Comparison of ENCODE assay signal across 7 cellular contexts in the genomic region with DNA sequence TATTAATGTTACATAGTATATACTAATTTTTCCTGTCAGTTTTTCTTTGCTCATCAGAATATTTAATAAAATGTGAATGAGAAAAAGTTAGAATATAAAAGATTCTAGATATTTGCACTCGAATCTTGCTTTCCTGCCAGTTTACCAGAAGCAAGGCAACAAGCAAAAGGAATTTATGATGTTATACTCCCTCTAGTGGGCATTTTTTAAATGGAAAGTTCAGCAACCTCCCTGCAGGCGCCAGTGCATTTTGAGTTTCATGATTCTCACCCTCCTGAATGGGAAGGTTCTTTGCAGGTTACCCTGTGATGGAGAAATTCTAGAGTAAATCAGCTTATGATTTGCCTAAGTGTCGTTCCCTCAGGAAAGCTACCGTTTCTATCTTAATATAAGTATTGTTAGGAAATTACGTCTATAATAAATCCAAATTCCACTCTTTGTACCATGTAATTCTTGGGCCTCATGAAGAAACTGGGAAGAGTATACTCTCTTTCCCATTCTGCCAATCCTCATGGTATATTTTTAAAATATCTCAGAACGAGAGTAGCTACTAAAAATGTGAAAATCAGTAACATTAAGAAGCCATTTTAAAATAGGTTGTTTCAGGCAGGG.
DNase-seq lines count a peak whose midpoint lies in the region; ATAC-seq and TF ChIP-seq lines count a peak whose summit lies in the region.

No MANE protein-coding gene starts in this region.

- H3K9me3 Mint-ChIP-seq in chondrocyte (ENCODE audit: low read depth): no peaks in the 10 kb centered on the region

- H3K27ac Mint-ChIP-seq in chondrocyte (ENCODE audit: unreplicated experiment): no peak overlapping the region

- intact Hi-C loops in lower lobe of right lung (cut with DNase I): loop anchor here (10.0 kb wide), 1 partner anchor 493 kb away; no protein-coding TSS in a partner anchor

- TF ChIP-seq CTCF in GM10266 (IDR thresholded peaks at IDR 0.05; ENCODE audit: control insufficient read depth, insufficient read depth, low read depth, missing control alignments) (peak; percentile 68), chondrocyte (IDR thresholded peaks at IDR 0.05) (peak; percentile 95), lower lobe of right lung (IDR thresholded peaks at IDR 0.05) (peak; percentile 78)

- no peak overlapping the region for H3K9ac ChIP-seq in NT2/D1 (ENCODE audit: insufficient read length, low read depth)

- H3K4me1 ChIP-seq in NT2/D1 (ENCODE audit: insufficient read depth, insufficient read length): no peaks in the 10 kb centered on the region
- H3K4me1 ChIP-seq in lower lobe of right lung: peaks cover 11% of the 10 kb centered on the region

- H3K9me3 ChIP-seq in NT2/D1 (ENCODE audit: insufficient read depth, low read length): no peaks in the 10 kb centered on the region
- no peaks in the 10 kb centered on the region for H3K9me3 ChIP-seq in lower lobe of right lung

- H3K4me3 Mint-ChIP-seq in chondrocyte (ENCODE audit: unreplicated experiment): no peak overlapping the region

- peaks cover 12% of the 10 kb centered on the region for H3K4me1 Mint-ChIP-seq in chondrocyte (ENCODE audit: low read depth)

- no peaks in the 10 kb centered on the region for H3K27me3 Mint-ChIP-seq in chondrocyte (ENCODE audit: low read depth)

- peak; percentile 23 for DNase-seq in GM10266 (ENCODE audit: extremely low spot score)
- peak; percentile 71 for DNase-seq in Jurkat, Clone E6-1 (ENCODE audit: low read depth, low spot score)
- peak; percentile 46 for DNase-seq in NT2/D1 (ENCODE audit: low read depth, low spot score)
- no peak for DNase-seq in chondrocyte (ENCODE audit: low spot score)
- DNase-seq in lower lobe of right lung: no peak
- no peak for DNase-seq in H7

- H3K36me3 ChIP-seq in NT2/D1 (ENCODE audit: insufficient read depth, insufficient read length, low read length): no peaks in the 10 kb centered on the region
- no peaks in the 10 kb centered on the region for H3K36me3 ChIP-seq in lower lobe of right lung
- H3K36me3 ChIP-seq in H7 (replicated peaks; ENCODE audit: control insufficient read depth, insufficient read depth, low read length): no peaks in the 10 kb centered on the region

- H3K4me3 ChIP-seq in Jurkat, Clone E6-1 (ENCODE audit: low read length): no peak overlapping the region
- H3K4me3 ChIP-seq in NT2/D1 (ENCODE audit: insufficient read length, low read depth) (no peak overlapping the region), lower lobe of right lung (no peak overlapping the region), H7 (ENCODE audit: insufficient read depth, low read depth, low read length) (no peak overlapping the region)

- no peaks in the 10 kb centered on the region for H3K36me3 Mint-ChIP-seq in chondrocyte (ENCODE audit: low read depth)

- peak; percentile 81 for ATAC-seq in GM21786 (IDR thresholded peaks at IDR 0.05; ENCODE audit: unreplicated experiment)
- peak in 1 of 2 donors; percentile 56 for ATAC-seq in lower lobe of right lung

- H3K27me3 ChIP-seq in NT2/D1 (ENCODE audit: insufficient read depth, insufficient read length): no peaks in the 10 kb centered on the region
- H3K27me3 ChIP-seq in lower lobe of right lung (ENCODE audit: low read depth): no peaks in the 10 kb centered on the region
- no peaks in the 10 kb centered on the region; the same call in 1 of the 2 replicates for H3K27me3 ChIP-seq in H7 (ENCODE audit: control insufficient read depth, insufficient read depth, low read length)

- no peak overlapping the region for H3K27ac ChIP-seq in lower lobe of right lung

Comparison
In these comparisons a context has a peak if more than half of its experiments do, and no peak if none do; other contexts are left out.
1. DNase-seq: peak in GM10266 (single experiment), Jurkat, Clone E6-1 (single experiment) and NT2/D1 (single experiment); none in chondrocyte (single experiment), lower lobe of right lung (single experiment) and H7 (single experiment).
2. Peak in every context shown above with its lines, with median percentiles within 50 percentile points of each other: CTCF ChIP-seq.